1 cellular context compared by ENCODE assay signal in genomic region chr7:66176914-66177313, GRCh38.
TF ChIP-seq lines count a peak whose summit lies in the region.

No MANE protein-coding gene starts in this region.

TF ChIP-seq in HepG2, 621 proteins besides CTCF, POLR2A, EP300 and RAD21:
- TF ChIP-seq REL (CRISPR knock-in tag; conservative IDR thresholded peaks at IDR 0.05) (no peak), ZNF558 (CRISPR knock-in tag; IDR thresholded peaks at IDR 0.05; ENCODE audit: borderline replicate concordance) (no peak), SRSF1 (optimal IDR thresholded peaks at IDR 0.05; ENCODE audit: low read depth, low read length) (no peak)
